In the genomic region with DNA sequence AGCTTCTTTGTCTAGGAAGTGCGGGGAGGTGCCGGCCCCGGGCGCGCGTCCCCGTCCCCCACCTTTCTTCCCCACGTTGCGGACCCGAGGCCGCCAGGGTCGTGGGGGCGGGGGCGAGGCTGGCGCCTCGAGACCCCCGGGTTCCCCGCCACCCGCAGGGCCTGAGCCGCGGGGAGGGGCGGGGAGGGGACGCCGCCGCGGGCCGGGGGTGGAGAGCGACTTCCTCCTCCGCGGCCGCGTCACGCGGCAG, we compare ENCODE assay signal across 9 cellular contexts. TPM values are rescaled to one million over a fixed set of nuclear protein-coding genes. Genes with fewer than 3 reads are reported as not detected.
DNase-seq lines count a peak whose midpoint lies in the region; ATAC-seq and TF ChIP-seq lines count a peak whose summit lies in the region.
"Had no signal": no experiment of that assay in that cellular context is flagged by ENCODE, and none has a peak within 500 bp of the region (broad histone marks: within the 10 kb centered on the region; RNA-seq: fewer than 3 reads in every experiment).

No MANE protein-coding gene starts in this region.

- TF ChIP-seq EP300 in tibial nerve (IDR thresholded peaks at IDR 0.05), result no peak

- H3K4me1 ChIP-seq in right lobe of liver (peaks cover 0 to 42% (median 6%) of the 10 kb centered on the region in 4 donors), tibial nerve (peaks cover 0 to 55% (median 47%) of the 10 kb centered on the region in 4 donors)

- peaks cover 31% of the 10 kb centered on the region for H3K36me3 Mint-ChIP-seq in activated CD8-positive, alpha-beta memory T cell treated with anti-CD3 and anti-CD28 coated beads, Interleukin-2, amount 10 ng/mL, durations not matched to agents 7 days and 5 days

- H3K9me3 Mint-ChIP-seq in activated CD8-positive, alpha-beta memory T cell treated with anti-CD3 and anti-CD28 coated beads, Interleukin-2, amount 10 ng/mL, durations not matched to agents 7 days and 5 days (ENCODE audit: low read depth), result no peaks in the 10 kb centered on the region

- CTCF ChIA-PET in activated CD8-positive, alpha-beta memory T cell treated with anti-CD3 and anti-CD28 coated beads, Interleukin-2, amount 10 ng/mL, durations not matched to agents 7 days and 5 days (lab: Charles Lee), result interaction anchor here (1.0 kb wide), 1 partner anchor 30 kb away, joined by 3 read pairs; no protein-coding TSS in a partner anchor

- H3K4me1 Mint-ChIP-seq in activated CD8-positive, alpha-beta memory T cell treated with anti-CD3 and anti-CD28 coated beads, Interleukin-2, amount 10 ng/mL, durations not matched to agents 7 days and 5 days, result peaks cover 40% of the 10 kb centered on the region

- peak overlapping the region; percentile 92 for H3K27ac Mint-ChIP-seq in activated CD8-positive, alpha-beta memory T cell treated with anti-CD3 and anti-CD28 coated beads, Interleukin-2, amount 10 ng/mL, durations not matched to agents 7 days and 5 days

- no peak for TF ChIP-seq POLR2A in right lobe of liver (IDR thresholded peaks at IDR 0.05)
- no peak for TF ChIP-seq POLR2A in tibial nerve (IDR thresholded peaks at IDR 0.05)

- H3K4me3 Mint-ChIP-seq in activated CD8-positive, alpha-beta memory T cell treated with anti-CD3 and anti-CD28 coated beads, Interleukin-2, amount 10 ng/mL, durations not matched to agents 7 days and 5 days, result peak overlapping the region; percentile 79

- H3K27ac ChIP-seq in angular gyrus (ENCODE audit: low read depth, low read length) (peak overlapping the region; percentile 93), right lobe of liver (peak overlapping the region; percentile 99 to 100 (median 99)), tibial nerve (peak overlapping the region; percentile 96 to 100 (median 100))
- H3K27ac ChIP-seq: SK-N-MC had no signal

- H3K36me3 ChIP-seq in right lobe of liver (peaks cover 12 to 21% (median 19%) of the 10 kb centered on the region in 4 donors), tibial nerve (peaks cover 0 to 30% (median 17%) of the 10 kb centered on the region in 3 donors)

- TF ChIP-seq CTCF in right lobe of liver (IDR thresholded peaks at IDR 0.05) (no peak), tibial nerve (IDR thresholded peaks at IDR 0.05) (no peak)

- WGBS in right lobe of liver (ENCODE audit: insufficient coverage, low coverage, low lambda C conversion rate, missing lambda C conversion rate), result no CpG with 5 or more reads among the region's 34 CpGs
- no CpG with 5 or more reads among the region's 34 CpGs for WGBS in tibial nerve, 2 donors

- no peak for DNase-seq in activated CD8-positive, alpha-beta memory T cell treated with anti-CD3 and anti-CD28 coated beads, Interleukin-2, amount 10 ng/mL, durations not matched to agents 7 days and 5 days
- DNase-seq in activated CD8-positive, alpha-beta memory T cell treated with anti-CD3 and anti-CD28 coated beads, Interleukin-2, amount 50 U/mL, for 4 hours, result no peak
- no peak for DNase-seq in right lobe of liver
- DNase-seq in tibial nerve (ENCODE audit: low spot score in 2 of 2), result no peak
- DNase-seq in CD1c-positive myeloid dendritic cell (ENCODE audit: extremely low spot score), result no peak
- no peak for DNase-seq in head of caudate nucleus

- H3K4me3 ChIP-seq in right lobe of liver (peak overlapping the region; percentile 82 to 96 (median 95)), tibial nerve (peak overlapping the region; percentile 86 to 96 (median 92))
- H3K4me3 ChIP-seq: SK-N-MC had no signal

- ATAC-seq in activated CD8-positive, alpha-beta memory T cell treated with anti-CD3 and anti-CD28 coated beads, Interleukin-2, amount 10 ng/mL, durations not matched to agents 7 days and 5 days, result peak; percentile 0
- ATAC-seq in right lobe of liver (no peak), HG03442 (IDR thresholded peaks at IDR 0.05; ENCODE audit: unreplicated experiment) (no peak)

- H3K27me3 ChIP-seq in right lobe of liver (no peaks in the 10 kb centered on the region), tibial nerve (no peaks in the 10 kb centered on the region)

- intact Hi-C loops in right lobe of liver (cut with DNase I) (no loop called here), head of caudate nucleus (cut with DNase I) (loop anchor here (5.0 kb wide), 2 partner anchors 38 to 117 kb away; partner anchors contain the start of genes BAHCC1 and FAAP100)

- no peaks in the 10 kb centered on the region for H3K27me3 Mint-ChIP-seq in activated CD8-positive, alpha-beta memory T cell treated with anti-CD3 and anti-CD28 coated beads, Interleukin-2, amount 10 ng/mL, durations not matched to agents 7 days and 5 days

- H3K9me3 ChIP-seq in right lobe of liver, result no peaks in the 10 kb centered on the region
- no peaks in the 10 kb centered on the region for H3K9me3 ChIP-seq in tibial nerve

RNA-seq across cellular contexts. Expression of gene ACTG1, which starts 1.8 kb away (rescaled TPM):
- 1,000 to 10,000 TPM; 3,566 to 4,759 TPM for total RNA-seq in activated CD8-positive, alpha-beta memory T cell treated with anti-CD3 and anti-CD28 coated beads, Interleukin-2, amount 10 ng/mL, durations not matched to agents 7 days and 5 days
- total RNA-seq in right lobe of liver, result 1,000 to 10,000 TPM in 3 of 6 experiments, 100 to 1,000 TPM in 3; 218 to 2,508 (median 1,326) TPM
- total RNA-seq in tibial nerve, result 1,000 to 10,000 TPM; 2,372 to 2,875 (median 2,670) TPM

RNA-seq across cellular contexts. Expression of gene FSCN2, which starts 13.8 kb away (rescaled TPM):
- under 1 TPM; 0.41 to 0.56 TPM for total RNA-seq in activated CD8-positive, alpha-beta memory T cell treated with anti-CD3 and anti-CD28 coated beads, Interleukin-2, amount 10 ng/mL, durations not matched to agents 7 days and 5 days
- total RNA-seq in right lobe of liver (under 1 TPM in 1 of 6 experiments, not detected in 5; 0.22 TPM), tibial nerve (1 to 10 TPM in 3 of 4 donors, under 1 TPM in 1; 0.42 to 4.4 (median 3.7) TPM)

RNA-seq across cellular contexts. Expression of gene FAAP100, which starts 37.7 kb away (rescaled TPM):
- total RNA-seq in activated CD8-positive, alpha-beta memory T cell treated with anti-CD3 and anti-CD28 coated beads, Interleukin-2, amount 10 ng/mL, durations not matched to agents 7 days and 5 days, result 10 to 100 TPM; 39.8 to 44.5 TPM
- total RNA-seq in right lobe of liver (10 to 100 TPM; 13.1 to 17.1 (median 15.2) TPM), tibial nerve (10 to 100 TPM; 20.1 to 41.7 (median 26.7) TPM)
